Comparison of ENCODE assay signal across 17 cellular contexts in the genomic region with DNA sequence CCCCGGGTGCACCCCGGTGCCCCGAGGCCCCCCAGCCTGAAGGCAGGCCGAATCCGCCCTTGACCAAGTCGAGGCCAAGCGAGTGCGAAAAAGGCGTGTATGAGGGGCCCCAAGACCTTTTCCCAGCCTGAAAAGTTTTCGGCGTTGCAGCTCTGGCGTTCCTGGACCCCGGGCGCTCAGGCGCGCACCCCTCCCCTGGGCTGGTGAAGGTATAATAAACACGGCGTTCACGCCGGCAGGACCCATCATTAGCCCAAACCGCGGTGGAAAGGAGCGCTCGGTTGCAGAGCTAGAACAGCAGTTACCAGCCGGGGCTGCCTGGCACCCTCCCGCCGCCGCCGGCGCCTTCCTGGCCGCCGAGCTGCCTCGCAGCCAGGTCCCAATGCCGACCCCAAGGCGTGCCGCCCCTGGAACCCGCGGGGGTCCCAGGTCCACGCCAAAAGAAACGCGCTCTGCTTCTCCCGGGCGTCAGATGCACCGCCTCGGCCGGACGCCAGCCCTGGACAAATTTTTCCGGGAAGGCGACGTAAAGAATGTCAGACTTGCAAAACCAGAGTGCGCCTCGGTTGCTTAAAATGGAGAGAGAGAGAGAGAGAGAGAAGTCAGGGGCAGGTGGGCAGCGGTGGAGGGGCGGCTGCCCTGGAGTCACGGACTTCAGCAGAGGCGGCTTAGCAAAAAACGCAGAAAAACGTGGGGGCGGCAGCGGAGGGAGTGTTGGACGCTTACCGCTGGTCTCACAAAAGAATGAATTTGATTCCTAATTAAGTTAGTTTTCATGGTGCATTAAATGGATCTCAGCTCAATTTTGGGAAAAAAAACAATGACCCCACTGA. TPM values are rescaled to one million over a fixed set of nuclear protein-coding genes. Genes with fewer than 3 reads are reported as not detected.
DNase-seq lines count a peak whose midpoint lies in the region; ATAC-seq and TF ChIP-seq lines count a peak whose summit lies in the region.
"Had no signal": no experiment of that assay in that cellular context is flagged by ENCODE, and none has a peak within 500 bp of the region (broad histone marks: within the 10 kb centered on the region; RNA-seq: fewer than 3 reads in every experiment).

No MANE protein-coding gene starts in this region.

- H3K79me1 ChIP-seq in mesendoderm (ENCODE audit: low read length) = no peaks in the 10 kb centered on the region

- no peak overlapping the region for H3K18ac ChIP-seq in mesendoderm (ENCODE audit: low read length)

- CTCF ChIA-PET in SK-N-SH (lab: Yijun Ruan, JAX) = interaction anchor here (0.8 to 4.1 kb wide), 2 partner anchors 19 to 22 kb away, joined by 3 to 24 read pairs; no protein-coding TSS in a partner anchor

- H4K8ac ChIP-seq in mesendoderm (ENCODE audit: low read depth, low read length) = no peak overlapping the region

- peak overlapping the region; percentile 15 for H3K56ac ChIP-seq in mesendoderm (ENCODE audit: low read length)

- no peaks in the 10 kb centered on the region for H3K9me3 ChIP-seq in SK-N-SH
- H3K9me3 ChIP-seq in transverse colon = no peaks in the 10 kb centered on the region
- no peaks in the 10 kb centered on the region for H3K9me3 ChIP-seq in testis
- H3K9me3 ChIP-seq: body of pancreas, SJSA1 had no signal

- no peak overlapping the region for H3K4ac ChIP-seq in mesendoderm (ENCODE audit: low read depth, low read length)

- no peaks in the 10 kb centered on the region for H3F3A ChIP-seq in SK-N-SH (replicated peaks; ENCODE audit: insufficient read depth)

- intact Hi-C loops in transverse colon (cut with DNase I; ENCODE audit: low total_unique reads) (loop anchor here (10.0 kb wide), 1 partner anchor 74 kb away; no protein-coding TSS in a partner anchor), testis (cut with DNase I; ENCODE audit: low total_unique reads) (no loop called here)

- H3K4me2 ChIP-seq in SK-N-SH (no peak overlapping the region), mesendoderm (ENCODE audit: low read length) (peak overlapping the region; percentile 36)
- H3K4me2 ChIP-seq: KMS-11 had no signal

- no peaks in the 10 kb centered on the region for H3K9me2 ChIP-seq in SK-N-SH

- 5% methylated on average over 29 of the region's 62 CpGs for WGBS in SK-N-SH (ENCODE audit: low lambda C conversion rate)
- WGBS in mesendoderm (ENCODE audit: extremely low coverage, insufficient coverage, low lambda C conversion rate) = no CpG with 5 or more reads among the region's 62 CpGs
- 6 to 13% methylated on average over 12 to 46 of the region's 62 CpGs for WGBS in transverse colon (ENCODE audit: low coverage in 1 of 2), 2 donors
- WGBS in testis, 2 donors = 5% methylated on average over 22 to 58 of the region's 62 CpGs

- H2BK5ac ChIP-seq in mesendoderm (ENCODE audit: low read length) = no peak overlapping the region

- no peak overlapping the region for H2BK120ac ChIP-seq in mesendoderm (ENCODE audit: low read depth, low read length)

- H2AFZ ChIP-seq in SK-N-SH (ENCODE audit: low read depth) = no peak overlapping the region

- no peaks in the 10 kb centered on the region for H3K79me2 ChIP-seq in SK-N-SH (ENCODE audit: insufficient read depth)
- no peaks in the 10 kb centered on the region for H3K79me2 ChIP-seq in mesendoderm (ENCODE audit: control insufficient read depth, insufficient read depth, low read length)

- H3K23ac ChIP-seq in mesendoderm (ENCODE audit: low read length) = no peak overlapping the region

- H3K4me1 ChIP-seq in SK-N-SH (ENCODE audit: control insufficient read depth in 1 of 2, insufficient read depth in 2 of 2, low read depth in 1 of 2, low read length in 1 of 2) = no peaks in the 10 kb centered on the region
- peaks cover 14% of the 10 kb centered on the region for H3K4me1 ChIP-seq in mesendoderm (ENCODE audit: control insufficient read depth, low read depth, low read length)
- H3K4me1 ChIP-seq in transverse colon = peaks cover 0 to 9% (median 4%) of the 10 kb centered on the region in 4 donors
- no peaks in the 10 kb centered on the region for H3K4me1 ChIP-seq in testis

- H3K36me3 ChIP-seq in SK-N-SH (replicated peaks in 1 of 2; ENCODE audit: control insufficient read depth in 1 of 2, insufficient read depth in 2 of 2, low read length in 1 of 2) = no peaks in the 10 kb centered on the region
- H3K36me3 ChIP-seq in mesendoderm (ENCODE audit: control insufficient read depth, insufficient read depth, low read length) = no peaks in the 10 kb centered on the region
- no peaks in the 10 kb centered on the region for H3K36me3 ChIP-seq in transverse colon
- no peaks in the 10 kb centered on the region for H3K36me3 ChIP-seq in testis (ENCODE audit: low read depth, missing control alignments)

- TF ChIP-seq POLR2A in transverse colon (IDR thresholded peaks at IDR 0.05) = peak; percentile 10
- no peak for TF ChIP-seq POLR2A in testis (IDR thresholded peaks at IDR 0.05)

- TF ChIP-seq RAD21 in SK-N-SH (IDR thresholded peaks at IDR 0.05; ENCODE audit: low read length) = no peak

- no peak for ATAC-seq in SK-N-SH treated with all-trans-retinoic acid at 6 μM for 48 hours
- no peak for ATAC-seq in HG02973 (IDR thresholded peaks at IDR 0.05; ENCODE audit: unreplicated experiment)
- ATAC-seq: body of pancreas had no signal

- DNase-seq in SK-N-SH (no peak), coronary artery (ENCODE audit: low spot score) (no peak), mesendoderm (no peak), transverse colon (no peak), testis (no peak)
- DNase-seq in activated CD8-positive, alpha-beta memory T cell treated with anti-CD3 and anti-CD28 coated beads for 24 hours = no peak
- DNase-seq: 8988T, activated B cell treated with CpG ODN at 0.5 μM for 24 hours, body of pancreas, naive B cell, NCI-H187, NCI-H69, substantia nigra had no signal

- POLR2A ChIA-PET in SK-N-SH (lab: Yijun Ruan, JAX) = no interaction called here

- H4K20me1 ChIP-seq in SK-N-SH (ENCODE audit: insufficient read depth) = 0 out of 2 replicates have a peak, but pooled peaks cover 4% of the 10 kb centered on the region

- no peak overlapping the region for H2BK15ac ChIP-seq in mesendoderm (replicated peaks; ENCODE audit: low read depth)

- H3K4me3 ChIP-seq in SK-N-SH (ENCODE audit: low read depth in 2 of 2, low read length in 1 of 2) (no peak overlapping the region), coronary artery (peak overlapping the region; percentile 57), mesendoderm (ENCODE audit: low read length) (no peak overlapping the region), transverse colon (peak overlapping the region; percentile 29 to 51 (median 36)), testis (no peak overlapping the region)
- H3K4me3 ChIP-seq: body of pancreas, SJSA1 had no signal

- H3K27me3 ChIP-seq in SK-N-SH (ENCODE audit: insufficient read depth) (peaks cover 97% of the 10 kb centered on the region), mesendoderm (ENCODE audit: insufficient read depth, low read length, poor library complexity) (peaks cover 86% of the 10 kb centered on the region), transverse colon (peaks cover 100% of the 10 kb centered on the region), testis (no peaks in the 10 kb centered on the region)
- H3K27me3 ChIP-seq: SJSA1 had no signal

- TF ChIP-seq EP300 in SK-N-SH (IDR thresholded peaks at IDR 0.05; ENCODE audit: borderline replicate concordance in 1 of 2, low read depth in 1 of 2, low read length in 1 of 2) = no peak
- no peak for TF ChIP-seq EP300 in transverse colon (IDR thresholded peaks at IDR 0.05; ENCODE audit: low read depth)

- TF ChIP-seq CTCF in SK-N-SH (IDR thresholded peaks at IDR 0.05) = no peak
- no peak for TF ChIP-seq CTCF in coronary artery (IDR thresholded peaks at IDR 0.05)
- TF ChIP-seq CTCF in transverse colon (IDR thresholded peaks at IDR 0.05) = no peak
- no peak for TF ChIP-seq CTCF in testis (IDR thresholded peaks at IDR 0.05)

- in situ Hi-C loops in transverse colon (cut with MboI; ENCODE audit: low pct_ligation_motif_present in 1 of 4, low pct_unique_long_range_greater_than_20kb in 1 of 4, low sequenced_read_pairs in 3 of 4) = no loop called here

- H2AK5ac ChIP-seq in mesendoderm (ENCODE audit: low read length) = no peak overlapping the region

- no peak overlapping the region for H4K5ac ChIP-seq in mesendoderm (ENCODE audit: low read length)

- H3K9ac ChIP-seq in SK-N-SH (no peak overlapping the region), mesendoderm (ENCODE audit: low read length) (no peak overlapping the region)
- H3K9ac ChIP-seq: KMS-11 had no signal

- H3K27ac ChIP-seq in SK-N-SH (ENCODE audit: low read depth in 2 of 2, low read length in 1 of 2) (no peak overlapping the region), coronary artery (no peak overlapping the region), mesendoderm (ENCODE audit: low read depth, low read length) (no peak overlapping the region), transverse colon (peak overlapping the region; percentile 94 to 99 (median 96)), testis (no peak overlapping the region)
- H3K27ac ChIP-seq: body of pancreas, KMS-11, SJSA1 had no signal

TF ChIP-seq in SK-N-SH, 30 proteins besides CTCF, POLR2A, EP300 and RAD21 (continues in another document):
- TF ChIP-seq POLR2AphosphoS5 (IDR thresholded peaks at IDR 0.05; ENCODE audit: low read depth, low read length) (no peak), RCOR1 (IDR thresholded peaks at IDR 0.05; ENCODE audit: low read length) (no peak)

TF ChIP-seq in SK-N-SH treated with all-trans-retinoic acid at 6 μM for 48 hours, 23 proteins besides CTCF, POLR2A, EP300 and RAD21 (continues in another document):
- no peak for TF ChIP-seq OSR1 (CRISPR knock-in tag; IDR thresholded peaks at IDR 0.05)

RNA-seq across cellular contexts. Expression of a gene that starts 11.4 kb away (rescaled TPM):
- polyA plus RNA-seq in SK-N-SH (2012; rRNA removed) (0.02 TPM in 1 of 2 replicates, not detected in the other), testis (ENCODE audit: insufficient read depth, low read depth, low replicate concordance) (0.91 TPM)
- polyA plus RNA-seq in SK-N-SH (2012; cell fraction: cytosol; rRNA removed) = 0.01 TPM in 1 of 2 replicates, not detected in the other
- polyA plus RNA-seq in SK-N-SH (2012; cell fraction: nucleus; rRNA removed) = 0.02 and 0.04 TPM in 2 replicates
- 0.07 TPM for polyA plus RNA-seq in mesendoderm (2013, experiment 1 of 2)
- 0.03 TPM for polyA plus RNA-seq in mesendoderm (2013, experiment 2 of 2)
- total RNA-seq in transverse colon (10 to 100 TPM; 10.8 to 44.1 (median 23.4) TPM), testis (1 to 10 TPM; 2.0 to 2.8 TPM)
- total RNA-seq: activated B cell treated with CpG ODN at 0.5 μM for 24 hours had no signal

RNA-seq across cellular contexts. Expression of a gene that starts 56.2 kb away (rescaled TPM):
- polyA plus RNA-seq in SK-N-SH (2012; rRNA removed) (15.6 and 18.7 TPM in 2 replicates), testis (ENCODE audit: insufficient read depth, low read depth, low replicate concordance) (42.2 TPM)
- 5.6 and 8.7 TPM in 2 replicates for polyA plus RNA-seq in SK-N-SH (2012; cell fraction: cytosol; rRNA removed)
- polyA plus RNA-seq in SK-N-SH (2012; cell fraction: nucleus; rRNA removed) = 61.2 and 70.2 TPM in 2 replicates
- 5.5 TPM for polyA plus RNA-seq in mesendoderm (2013, experiment 1 of 2)
- 6.0 TPM for polyA plus RNA-seq in mesendoderm (2013, experiment 2 of 2)
- total RNA-seq in transverse colon (10 to 100 TPM; 25.4 to 51.1 (median 30.0) TPM), testis (10 to 100 TPM; 45.0 to 55.6 TPM)

Comparison
In these comparisons a context has a peak if more than half of its experiments do, and no peak if none do; other contexts are left out.
1. H3K27ac ChIP-seq: peak in transverse colon (4 of 4); none in SK-N-SH (0 of 2), coronary artery (0 of 2), mesendoderm (single experiment) and testis (0 of 2).
2. H3K4me3 ChIP-seq: peak in coronary artery (single experiment) and transverse colon (4 of 4); none in SK-N-SH (0 of 2), mesendoderm (single experiment) and testis (0 of 2).